21 cellular contexts compared by ENCODE assay signal in genomic region chr18:24157855-24158254, GRCh38. TPM values are rescaled to one million over a fixed set of nuclear protein-coding genes. Genes with fewer than 3 reads are reported as not detected.
DNase-seq lines count a peak whose midpoint lies in the region; ATAC-seq and TF ChIP-seq lines count a peak whose summit lies in the region.
"Had no signal": no experiment of that assay in that cellular context is flagged by ENCODE, and none has a peak within 500 bp of the region (broad histone marks: within the 10 kb centered on the region; RNA-seq: fewer than 3 reads in every experiment).

No MANE protein-coding gene starts in this region.

- H3K4me3 ChIP-seq in dorsolateral prefrontal cortex (no peak overlapping the region), skeletal muscle cell (ENCODE audit: low read depth, low read length) (no peak overlapping the region), H7 (ENCODE audit: insufficient read depth, low read depth, low read length) (no peak overlapping the region), uterus (no peak overlapping the region)
- H3K4me3 ChIP-seq: BLaER1 treated with 17β-estradiol and CSF1 and Interleukin-3, amounts not matched to agents 10 nM and 100 nM; GM12878 had no signal

- intact Hi-C loops in dorsolateral prefrontal cortex (cut with DNase I) (no loop called here), uterus (cut with DNase I; ENCODE audit: low total_unique reads) (no loop called here)

- no peaks in the 10 kb centered on the region for H3K9me3 ChIP-seq in uterus
- H3K9me3 ChIP-seq: BLaER1 treated with 17β-estradiol and CSF1 and Interleukin-3, amounts not matched to agents 10 nM and 100 nM had no signal

- no peaks in the 10 kb centered on the region for H3K4me1 ChIP-seq in uterus
- H3K4me1 ChIP-seq: BLaER1 treated with 17β-estradiol and CSF1 and Interleukin-3, amounts not matched to agents 10 nM and 100 nM had no signal

- TF ChIP-seq POLR2A in uterus (IDR thresholded peaks at IDR 0.05), result no peak

- in situ Hi-C loops in KBM-7 (cut with MboI; ENCODE audit: low pct_unique_long_range_greater_than_20kb, low sequenced_read_pairs), result no loop called here

- DNase-seq in Ammon's horn (ENCODE audit: low spot score), result peak; percentile 17
- DNase-seq in LHCN-M2 (ENCODE audit: low read depth), result peak; percentile 36
- DNase-seq in dorsolateral prefrontal cortex, result no peak
- peak; percentile 9 for DNase-seq in skeletal muscle cell (ENCODE audit: low read depth)
- no peak for DNase-seq in H7
- no peak for DNase-seq in KBM-7
- DNase-seq in uterus, result no peak
- DNase-seq: 8988T; AML-193; Calu3; CD4-positive, CD25-positive, alpha-beta regulatory T cell; DMS 273 treated with DMSO at 0.1 percent for 48 hours; DMS79; GOT3; HCEC 1CT; HFFc6; IMR-90 had no signal

- no peaks in the 10 kb centered on the region for H3K27me3 ChIP-seq in dorsolateral prefrontal cortex
- no peaks in the 10 kb centered on the region for H3K27me3 ChIP-seq in H7 (ENCODE audit: control insufficient read depth, insufficient read depth, low read length)
- H3K27me3 ChIP-seq in uterus, result no peaks in the 10 kb centered on the region
- H3K27me3 ChIP-seq: BLaER1 treated with 17β-estradiol and CSF1 and Interleukin-3, amounts not matched to agents 10 nM and 100 nM had no signal

- TF ChIP-seq CTCF in dorsolateral prefrontal cortex (IDR thresholded peaks at IDR 0.05 in 54 of 56, conservative IDR thresholded peaks at IDR 0.05 in 2 of 56; ENCODE audit: low read depth in 1 of 56, partially characterized antibody in 56 of 56) (peak in 1 of 56 donors; percentile 8), uterus (IDR thresholded peaks at IDR 0.05) (no peak)

- H3K27ac ChIP-seq in dorsolateral prefrontal cortex, result peak overlapping the region in 53 of 59 donors; percentile 5 to 80 (median 56)
- no peak overlapping the region for H3K27ac ChIP-seq in uterus
- H3K27ac ChIP-seq: BLaER1 treated with 17β-estradiol and CSF1 and Interleukin-3, amounts not matched to agents 10 nM and 100 nM; HL-60 had no signal

- H3K36me3 ChIP-seq in H7 (replicated peaks; ENCODE audit: control insufficient read depth, insufficient read depth, low read length) (peaks cover 16% of the 10 kb centered on the region), uterus (no peaks in the 10 kb centered on the region)

- ATAC-seq in HG02973 (IDR thresholded peaks at IDR 0.05; ENCODE audit: unreplicated experiment), result no peak
- ATAC-seq: GM12878 had no signal

RNA-seq across cellular contexts. Expression of gene CABYR, which starts 19.0 kb away (rescaled TPM):
- total RNA-seq in LHCN-M2 (2014; rRNA removed) (0.34 and 0.64 TPM in 2 replicates), dorsolateral prefrontal cortex (10 to 100 TPM in 115 of 120 experiments, 1 to 10 TPM in 5; 8.5 to 29.7 (median 17.0) TPM), uterus (1 to 10 TPM in 2 of 4 donors, not detected in 2; 2.0 to 4.4 TPM)
- polyA plus RNA-seq in LHCN-M2 (2012), result 0.98 TPM
- total RNA-seq in H7 (2014; rRNA removed; shearing (Covaris generic)), result 12.2 and 15.7 TPM in 2 replicates

Comparison
In these comparisons a context has a peak if more than half of its experiments do, and no peak if none do; other contexts are left out.
1. DNase-seq: peak in Ammon's horn (single experiment), LHCN-M2 (single experiment) and skeletal muscle cell (single experiment); none in dorsolateral prefrontal cortex (0 of 10), H7 (single experiment), KBM-7 (single experiment) and uterus (0 of 2).
2. H3K27ac ChIP-seq: peak in dorsolateral prefrontal cortex (53 of 59); none in uterus (0 of 2).